Comparison of ENCODE assay signal across 8 cellular contexts in genomic region chr11:33040862-33041453, GRCh38. TPM values are rescaled to one million over a fixed set of nuclear protein-coding genes. Genes with fewer than 3 reads are reported as not detected.
DNase-seq lines count a peak whose midpoint lies in the region; ATAC-seq, FAIRE-seq and TF ChIP-seq lines count a peak whose summit lies in the region.

No MANE protein-coding gene starts in this region.

- dilution Hi-C loops in keratinocyte (cut with MboI; ENCODE audit: extremely low pct_ligation_motif_present, low sequenced_read_pairs): no loop called here

- no peak for TF ChIP-seq RAD21 in A549 (conservative IDR thresholded peaks at IDR 0.05 in 1 of 2, IDR thresholded peaks at IDR 0.05 in 1 of 2)

- no peaks in the 10 kb centered on the region for H3K27me3 ChIP-seq in keratinocyte (ENCODE audit: control insufficient read depth, extremely low read depth, insufficient read depth, low read length)

- no peaks in the 10 kb centered on the region for H3K9me1 ChIP-seq in keratinocyte (ENCODE audit: control insufficient read depth, extremely low read depth, insufficient read depth, low read length)

- peaks cover 21% of the 10 kb centered on the region for H3K79me2 ChIP-seq in keratinocyte (ENCODE audit: control insufficient read depth, insufficient read depth, low read length)

- TF ChIP-seq EP300 in A549 (IDR thresholded peaks at IDR 0.05): no peak

- no peaks in the 10 kb centered on the region for H4K20me1 ChIP-seq in keratinocyte (ENCODE audit: control insufficient read depth, extremely low read depth, insufficient read depth, low read length)

- no peak for TF ChIP-seq CTCF in A549 (IDR thresholded peaks at IDR 0.05)
- no peak for TF ChIP-seq CTCF in WTC11 (IDR thresholded peaks at IDR 0.05)
- no peak for TF ChIP-seq CTCF in keratinocyte (optimal IDR thresholded peaks at IDR 0.05 in 1 of 3, IDR thresholded peaks at IDR 0.05 in 1 of 3, conservative IDR thresholded peaks at IDR 0.05 in 1 of 3; ENCODE audit: extremely low read depth in 1 of 3, insufficient read depth in 2 of 3, low read length in 3 of 3)

- peaks cover 21% of the 10 kb centered on the region for H3K36me3 Mint-ChIP-seq in WTC11

- H3K4me3 Mint-ChIP-seq in WTC11: peak overlapping the region; percentile 84

- CTCF ChIA-PET in A549 (lab: Yijun Ruan, JAX) (interaction anchor here (0.7 to 8.5 kb wide), 5 partner anchors 10 to 81 kb away, joined by 4 to 76 read pairs (median 11); no protein-coding TSS in a partner anchor), WTC11 (lab: Charles Lee) (interaction anchor here (1.5 kb wide), 1 partner anchor 24 kb away, joined by 3 read pairs; no protein-coding TSS in a partner anchor)

- peaks cover 5% of the 10 kb centered on the region for H3K9me3 Mint-ChIP-seq in WTC11

- DNase-seq in A549 (ENCODE audit: low read depth in 1 of 2, low spot score in 1 of 2): no peak
- no peak for DNase-seq in GM19239 (ENCODE audit: insufficient read length, low spot score)
- DNase-seq in WTC11 (ENCODE audit: low spot score): no peak
- no peak for DNase-seq in keratinocyte (ENCODE audit: low read depth, low spot score)
- DNase-seq in D341Med (ENCODE audit: low spot score): no peak
- DNase-seq in stimulated activated CD4-positive, alpha-beta T cell treated with anti-CD3 and anti-CD28 coated beads, Interleukin-4, amount 100 ng/mL, for 4 hours: no peak
- no peak for DNase-seq in activated effector memory CD4-positive, alpha-beta T cell treated with anti-CD3 and anti-CD28 coated beads, Interleukin-2, amount 50 U/mL, for 16 hours

- no peak overlapping the region for H2AFZ ChIP-seq in keratinocyte (ENCODE audit: control insufficient read depth, low read length)

- ATAC-seq in A549: no peak
- ATAC-seq in WTC11: no peak
- no peak for ATAC-seq in HG03108 (IDR thresholded peaks at IDR 0.05; ENCODE audit: unreplicated experiment)

- H3K4me2 ChIP-seq in A549 (peak overlapping the region; percentile 74), keratinocyte (ENCODE audit: control insufficient read depth, extremely low read depth, insufficient read depth, low read depth, low read length) (peak overlapping the region; percentile 87)

- H3K9me3 ChIP-seq in A549 (no peaks in the 10 kb centered on the region), keratinocyte (ENCODE audit: control insufficient read depth, low read depth, low read length) (peaks cover 4% of the 10 kb centered on the region)

- TF ChIP-seq POLR2A in A549 (IDR thresholded peaks at IDR 0.05; ENCODE audit: low read length): no peak

- no peak overlapping the region for H3K27ac Mint-ChIP-seq in WTC11

- POLR2A ChIA-PET in A549 (lab: Yijun Ruan, JAX): interaction anchor here (2.5 to 3.2 kb wide), 3 partner anchors 21 to 24 kb away, joined by 17 to 34 read pairs (median 32); partner anchors contain the start of gene DEPDC7
- POLR2A ChIA-PET in WTC11 (lab: Charles Lee): interaction anchor here (0.8 to 2.1 kb wide), 5 partner anchors 16 to 121 kb away, joined by 3 to 11 read pairs (median 3); partner anchors contain the start of gene CSTF3

- 56% methylated on average over 5 of the region's 5 CpGs for WGBS in A549 (ENCODE audit: missing lambda C conversion rate)

- peaks cover 51% of the 10 kb centered on the region for H3K4me1 ChIP-seq in A549
- peaks cover 44% of the 10 kb centered on the region for H3K4me1 ChIP-seq in keratinocyte (ENCODE audit: control insufficient read depth, extremely low read depth, insufficient read depth, low read length)

- peak overlapping the region; percentile 98 for H3K9ac ChIP-seq in keratinocyte (ENCODE audit: control insufficient read depth, extremely low read depth, insufficient read depth, low read length)

- FAIRE-seq in A549 (lab: Jason Lieb, UNC) (no peak), GM19239 (lab: Jason Lieb, UNC) (peak; percentile 26), keratinocyte (lab: Jason Lieb, UNC) (no peak)

- no peaks in the 10 kb centered on the region for H3K27me3 Mint-ChIP-seq in WTC11 (ENCODE audit: low read depth)

- H3K4me1 Mint-ChIP-seq in WTC11: peaks cover 10% of the 10 kb centered on the region

- H3K27ac ChIP-seq in A549 (peak overlapping the region; percentile 91 to 96), keratinocyte (ENCODE audit: control insufficient read depth, insufficient read depth, low read length) (peak overlapping the region; percentile 97)

- peak overlapping the region; percentile 69 for H3K4me3 ChIP-seq in A549
- H3K4me3 ChIP-seq in keratinocyte (ENCODE audit: control insufficient read depth in 2 of 3, extremely low read depth in 1 of 3, insufficient read depth in 2 of 3, low read depth in 1 of 3, low read length in 3 of 3): peak overlapping the region; percentile 49 to 91 (median 84)

- peaks cover 0 to 5% of the 10 kb centered on the region in 2 experiments for H3K36me3 ChIP-seq in keratinocyte (ENCODE audit: control insufficient read depth in 2 of 2, extremely low read depth in 1 of 2, insufficient read depth in 2 of 2, low read length in 2 of 2)

TF ChIP-seq in A549, 52 proteins besides CTCF, POLR2A, EP300 and RAD21 (continues in another document):
- TF ChIP-seq TP53 (CRISPR knock-in tag; IDR thresholded peaks at IDR 0.05) (no peak), HOXB13 (CRISPR knock-in tag; IDR thresholded peaks at IDR 0.05; ENCODE audit: low read depth) (no peak), KDM5A (IDR thresholded peaks at IDR 0.05) (no peak), CBX2 (IDR thresholded peaks at IDR 0.05; ENCODE audit: borderline replicate concordance, low read depth) (no peak), HES2 (IDR thresholded peaks at IDR 0.05) (no peak), SMC3 (IDR thresholded peaks at IDR 0.05) (no peak), KDM1A (IDR thresholded peaks at IDR 0.05; ENCODE audit: low read depth) (no peak), EHMT2 (IDR thresholded peaks at IDR 0.05; ENCODE audit: low read depth) (no peak), MAX (IDR thresholded peaks at IDR 0.05) (no peak), RCOR1 (IDR thresholded peaks at IDR 0.05; ENCODE audit: low read depth, low read length) (no peak), JUNB (IDR thresholded peaks at IDR 0.05) (no peak)

TF ChIP-seq in WTC11, 78 proteins besides CTCF, POLR2A, EP300 and RAD21 (continues in another document):
- TF ChIP-seq NR2C2 (CRISPR knock-in tag; IDR thresholded peaks at IDR 0.05): no peak
- TF ChIP-seq USF1 (CRISPR knock-in tag; IDR thresholded peaks at IDR 0.05): no peak
- no peak for TF ChIP-seq FOXJ3 (CRISPR knock-in tag; IDR thresholded peaks at IDR 0.05; ENCODE audit: borderline replicate concordance)
- TF ChIP-seq CREM (CRISPR knock-in tag; IDR thresholded peaks at IDR 0.05): no peak

RNA-seq across cellular contexts. Expression of gene TCP11L1, which starts 1.6 kb away (rescaled TPM):
- polyA plus RNA-seq in A549 (2011; rRNA removed) (42.1 and 43.0 TPM in 2 replicates), A549 (2017; fragmentation: RNase III; extraction: RNeasy Plus Mini Kit Qiagen cat#74134 plus additional on column Dnase treatment) (23.7 to 30.3 TPM (median 27.7 TPM) in 3 replicates), keratinocyte (22.8 to 27.6 TPM (median 25.1 TPM) in 3 replicates)
- 12.8 and 14.8 TPM in 2 replicates for polyA plus RNA-seq in A549 (2012; cell fraction: cytosol; rRNA removed)
- polyA plus RNA-seq in A549 (2012; cell fraction: nucleus; rRNA removed): 15.1 and 19.2 TPM in 2 replicates
- 105 and 118 TPM in 2 replicates for polyA minus RNA-seq in A549 (2011; rRNA and poly(A)+ RNA removed)
- total RNA-seq in WTC11 (2021): 16.8 to 19.4 TPM (median 18.5 TPM) in 3 replicates
- polyA plus RNA-seq in keratinocyte (2011; ENCODE audit: low read depth): 18.5 TPM
- 20.8 and 27.7 TPM in 2 replicates for polyA plus RNA-seq in keratinocyte (2011; cell fraction: cytosol; rRNA removed)
- polyA plus RNA-seq in keratinocyte (2011; cell fraction: nucleus; rRNA removed): 40.1 and 42.0 TPM in 2 replicates
- polyA plus RNA-seq in keratinocyte (2012; ENCODE audit: low replicate concordance): 14.3 and 18.3 TPM in 2 replicates
- polyA minus RNA-seq in keratinocyte: 41.5 to 54.0 TPM (median 50.8 TPM) in 3 replicates
- 45.1 TPM for polyA minus RNA-seq in keratinocyte (2011; cell fraction: cytosol; rRNA and poly(A)+ RNA removed)
- 35.2 and 63.4 TPM in 2 replicates for polyA minus RNA-seq in keratinocyte (2011; cell fraction: nucleus; rRNA and poly(A)+ RNA removed)

RNA-seq across cellular contexts. Expression of gene DEPDC7, which starts 25.3 kb away (rescaled TPM):
- polyA plus RNA-seq in A549 (2011; rRNA removed): 15.2 and 16.6 TPM in 2 replicates
- 4.5 and 4.7 TPM in 2 replicates for polyA plus RNA-seq in A549 (2012; cell fraction: cytosol; rRNA removed)
- polyA plus RNA-seq in A549 (2012; cell fraction: nucleus; rRNA removed): 4.2 and 4.8 TPM in 2 replicates
- 15.1 to 15.3 TPM (median 15.2 TPM) in 3 replicates for polyA plus RNA-seq in A549 (2017; fragmentation: RNase III; extraction: RNeasy Plus Mini Kit Qiagen cat#74134 plus additional on column Dnase treatment)
- 3.1 and 3.5 TPM in 2 replicates for polyA minus RNA-seq in A549 (2011; rRNA and poly(A)+ RNA removed)
- 4.7 to 5.6 TPM (median 5.1 TPM) in 3 replicates for total RNA-seq in WTC11 (2021)
- 15.5 to 29.8 TPM (median 19.3 TPM) in 3 replicates for polyA plus RNA-seq in keratinocyte
- polyA plus RNA-seq in keratinocyte (2011; ENCODE audit: low read depth): 16.4 TPM
- 9.0 and 19.3 TPM in 2 replicates for polyA plus RNA-seq in keratinocyte (2011; cell fraction: cytosol; rRNA removed)
- 34.1 and 42.4 TPM in 2 replicates for polyA plus RNA-seq in keratinocyte (2011; cell fraction: nucleus; rRNA removed)
- 7.2 and 13.6 TPM in 2 replicates for polyA plus RNA-seq in keratinocyte (2012; ENCODE audit: low replicate concordance)
- 3.6 to 14.0 TPM (median 10.9 TPM) in 3 replicates for polyA minus RNA-seq in keratinocyte
- 8.4 TPM for polyA minus RNA-seq in keratinocyte (2011; cell fraction: cytosol; rRNA and poly(A)+ RNA removed)
- 17.3 and 28.6 TPM in 2 replicates for polyA minus RNA-seq in keratinocyte (2011; cell fraction: nucleus; rRNA and poly(A)+ RNA removed)
